Comparison of ENCODE assay signal across 8 cellular contexts in genomic region chr14:101947904-101948665, GRCh38. TPM values are rescaled to one million over a fixed set of nuclear protein-coding genes. Genes with fewer than 3 reads are reported as not detected.
DNase-seq lines count a peak whose midpoint lies in the region; ATAC-seq, FAIRE-seq and TF ChIP-seq lines count a peak whose summit lies in the region.

No MANE protein-coding gene starts in this region.

- peak overlapping the region; percentile 71; the same call in 1 of the 2 replicates for H2AFZ ChIP-seq in OCI-LY3 (ENCODE audit: low read depth, low read length)
- peak overlapping the region; percentile 42 for H2AFZ ChIP-seq in endothelial cell of umbilical vein (ENCODE audit: low read depth, low read length)

- peak; percentile 88 for TF ChIP-seq POLR2A in endothelial cell of umbilical vein (IDR thresholded peaks at IDR 0.05; ENCODE audit: low read depth, low read length)

- H3K9ac ChIP-seq in OCI-LY3 (ENCODE audit: low read length) (peak overlapping the region; percentile 95), endothelial cell of umbilical vein (replicated peaks; ENCODE audit: extremely low read depth, insufficient read depth, low read length) (peak overlapping the region; percentile 96)

- peak; percentile 97 for ATAC-seq in GM21528 (IDR thresholded peaks at IDR 0.05; ENCODE audit: low FRiP score, unreplicated experiment)

- peak overlapping the region; percentile 96 for H3K4me3 Mint-ChIP-seq in mesothelial cell of epicardium

- H3K4me3 ChIP-seq in OCI-LY3 (ENCODE audit: low read length) (peak overlapping the region; percentile 95), endothelial cell of umbilical vein (replicated peaks in 1 of 3; ENCODE audit: insufficient read depth in 1 of 3, low read depth in 1 of 3, low read length in 3 of 3) (peak overlapping the region; percentile 34 to 74 (median 53))

- H3K9me1 ChIP-seq in endothelial cell of umbilical vein (replicated peaks; ENCODE audit: control insufficient read depth, extremely low read depth, insufficient read depth, low read length), result no peaks in the 10 kb centered on the region

- peaks cover 14% of the 10 kb centered on the region for H3K79me2 ChIP-seq in OCI-LY3 (ENCODE audit: low read length)
- H3K79me2 ChIP-seq in endothelial cell of umbilical vein (ENCODE audit: control insufficient read depth, insufficient read depth, low read length), result peaks cover 7% of the 10 kb centered on the region

- H4K20me1 ChIP-seq in OCI-LY3 (ENCODE audit: insufficient read depth, low read length) (no peaks in the 10 kb centered on the region), endothelial cell of umbilical vein (replicated peaks; ENCODE audit: control insufficient read depth, extremely low read depth, insufficient read depth, low read length) (no peaks in the 10 kb centered on the region)

- intact Hi-C loops in endothelial cell of umbilical vein (cut with micrococcal nuclease), result loop anchor here (1.0 to 5.0 kb wide), 7 partner anchors 16 to 241 kb away; partner anchors contain the start of gene DYNC1H1

- H3K9me3 Mint-ChIP-seq in mesothelial cell of epicardium, result no peaks in the 10 kb centered on the region

- peak overlapping the region; percentile 91 for H3K4me2 ChIP-seq in OCI-LY3 (ENCODE audit: low read length)
- H3K4me2 ChIP-seq in endothelial cell of umbilical vein (ENCODE audit: insufficient read depth, low read length), result peak overlapping the region; percentile 86

- POLR2A ChIA-PET in endothelial cell of umbilical vein (lab: Charles Lee), result interaction anchor here (0.6 to 1.4 kb wide), 6 partner anchors 9 to 187 kb away, joined by 3 to 8 read pairs (median 4); no protein-coding TSS in a partner anchor

- no peaks in the 10 kb centered on the region for H3K36me3 Mint-ChIP-seq in mesothelial cell of epicardium

- FAIRE-seq in endothelial cell of umbilical vein (lab: Jason Lieb, UNC), result peak; percentile 100

- H3K27ac ChIP-seq in OCI-LY3 (ENCODE audit: low read length) (peak overlapping the region; percentile 73), endothelial cell of umbilical vein (ENCODE audit: insufficient read depth, low read depth, low read length) (peak overlapping the region; percentile 80)

- CTCF ChIA-PET in endothelial cell of umbilical vein (lab: Charles Lee), result interaction anchor here (0.6 to 3.9 kb wide), 10 partner anchors 8 to 362 kb away, joined by 3 to 23 read pairs (median 3); no protein-coding TSS in a partner anchor

- no peaks in the 10 kb centered on the region for H3K9me3 ChIP-seq in OCI-LY3 (ENCODE audit: insufficient read depth, low read length)
- H3K9me3 ChIP-seq in endothelial cell of umbilical vein (replicated peaks; ENCODE audit: control insufficient read depth, insufficient read depth, low read length), result no peaks in the 10 kb centered on the region

- H3K27me3 ChIP-seq in OCI-LY3 (ENCODE audit: low read depth, low read length) (peaks cover 6% of the 10 kb centered on the region; the same call in 1 of the 2 replicates), endothelial cell of umbilical vein (ENCODE audit: control insufficient read depth in 2 of 2, insufficient read depth in 2 of 2, low read length in 2 of 2) (peaks cover 6 to 8% of the 10 kb centered on the region in 2 experiments)

- peak overlapping the region; percentile 100 for H3K27ac Mint-ChIP-seq in mesothelial cell of epicardium

- BruUV-seq in endothelial cell of umbilical vein (replicated peaks; lab: Mats Ljungman, UMichigan), result no TSS peak

- no peak for TF ChIP-seq CTCF in OCI-LY3 (IDR thresholded peaks at IDR 0.05; ENCODE audit: low read depth, low read length)
- no peak for TF ChIP-seq CTCF in endothelial cell of umbilical vein (IDR thresholded peaks at IDR 0.05; ENCODE audit: extremely low read depth in 1 of 2, insufficient read depth in 1 of 2, low read depth in 1 of 2, low read length in 2 of 2)
- no peak for TF ChIP-seq CTCF in mesothelial cell of epicardium (IDR thresholded peaks at IDR 0.05; ENCODE audit: unreplicated experiment)

- peaks cover 34% of the 10 kb centered on the region for H3K27me3 Mint-ChIP-seq in mesothelial cell of epicardium (ENCODE audit: low read depth)

- peaks cover 6% of the 10 kb centered on the region; the same call in 1 of the 2 replicates for H3K4me1 ChIP-seq in OCI-LY3 (ENCODE audit: low read length)
- H3K4me1 ChIP-seq in endothelial cell of umbilical vein (ENCODE audit: control insufficient read depth, extremely low read depth, insufficient read depth, low read length), result peaks cover 10% of the 10 kb centered on the region

- peaks cover 13% of the 10 kb centered on the region for H3K4me1 Mint-ChIP-seq in mesothelial cell of epicardium

- DNase-seq in DMS 273 treated with DMSO at 0.1 percent for 48 hours (lab: John Stamatoyannopoulos, UW) (peak; percentile 99), HuH-7.5 (ENCODE audit: low spot score) (peak; percentile 95), activated T-cell treated with anti-CD3 and anti-CD28 coated beads for 24 hours (ENCODE audit: low read depth) (peak; percentile 100), endothelial cell of umbilical vein (ENCODE audit: low read depth, low spot score) (peak; percentile 100), mesothelial cell of epicardium (ENCODE audit: low spot score in 2 of 2, unreplicated experiment in 2 of 2) (peak; percentile 98 to 99)
- DNase-seq in stimulated activated CD8-positive, alpha-beta memory T cell treated with anti-CD3 and anti-CD28 coated beads, Interleukin-15, amount 100 ng/mL, for 4 hours (ENCODE audit: low read depth in 2 of 2), result peak; percentile 100

- dilution Hi-C loops in endothelial cell of umbilical vein (cut with MboI; ENCODE audit: extremely low pct_ligation_motif_present, low sequenced_read_pairs), result no loop called here

- H3K36me3 ChIP-seq in OCI-LY3 (replicated peaks; ENCODE audit: low read depth, low read length) (no peaks in the 10 kb centered on the region), endothelial cell of umbilical vein (ENCODE audit: control insufficient read depth in 2 of 2, extremely low read depth in 1 of 2, insufficient read depth in 2 of 2, low read length in 2 of 2) (no peaks in the 10 kb centered on the region)

TF ChIP-seq in endothelial cell of umbilical vein, 7 proteins besides CTCF, POLR2A, EP300 and RAD21:
- TF ChIP-seq FOS (IDR thresholded peaks at IDR 0.05; ENCODE audit: borderline replicate concordance, insufficient read depth, low read length) (no peak), EZH2 (IDR thresholded peaks at IDR 0.05; ENCODE audit: borderline replicate concordance, low read depth, low read length, severe bottlenecking) (no peak), JUN (IDR thresholded peaks at IDR 0.05; ENCODE audit: borderline replicate concordance, insufficient read depth, insufficient read length, low read depth) (no peak), POLR2AphosphoS5 (IDR thresholded peaks at IDR 0.05; ENCODE audit: insufficient read depth, low read depth, low read length) (peak; percentile 82), MYC (IDR thresholded peaks at IDR 0.05; ENCODE audit: low read depth, low read length) (no peak), GATA2 (IDR thresholded peaks at IDR 0.05; ENCODE audit: insufficient read depth, insufficient read length, low read depth, low read length) (no peak), MAX (IDR thresholded peaks at IDR 0.05; ENCODE audit: insufficient read depth, insufficient read length) (peak; percentile 98)

RNA-seq across cellular contexts. Expression of gene DYNC1H1, which starts 16.3 kb away (rescaled TPM):
- 596 and 648 TPM in 2 replicates for total RNA-seq in endothelial cell of umbilical vein
- polyA plus RNA-seq in endothelial cell of umbilical vein, result 235 and 254 TPM in 2 replicates
- 268 and 289 TPM in 2 replicates for polyA plus RNA-seq in endothelial cell of umbilical vein (2011; cell fraction: cytosol; rRNA removed)
- polyA plus RNA-seq in endothelial cell of umbilical vein (2011; cell fraction: nucleus; rRNA removed), result 442 and 586 TPM in 2 replicates
- 436 and 546 TPM in 2 replicates for polyA plus RNA-seq in endothelial cell of umbilical vein (2012)
- 733 and 844 TPM in 2 replicates for polyA minus RNA-seq in endothelial cell of umbilical vein
- 261 TPM for polyA minus RNA-seq in endothelial cell of umbilical vein (2011; cell fraction: cytosol; rRNA and poly(A)+ RNA removed)
- polyA minus RNA-seq in endothelial cell of umbilical vein (2011; cell fraction: nucleus; rRNA and poly(A)+ RNA removed), result 697 and 703 TPM in 2 replicates
- total RNA-seq in mesothelial cell of epicardium, result 460 to 515 TPM (median 465 TPM) in 3 replicates

Comparison
In these comparisons a context has a peak if more than half of its experiments do, and no peak if none do; other contexts are left out.
1. Peak in every context shown above with its lines: DNase-seq, ATAC-seq, H3K4me3 ChIP-seq and H3K27ac ChIP-seq.